24 cellular contexts compared by ENCODE assay signal in genomic region chrX:129761596-129761995, GRCh38. TPM values are rescaled to one million over a fixed set of nuclear protein-coding genes. Genes with fewer than 3 reads are reported as not detected.
"Had no signal": no experiment of that assay in that cellular context is flagged by ENCODE, and none has a peak within 500 bp of the region (broad histone marks: within the 10 kb centered on the region; RNA-seq: fewer than 3 reads in every experiment).

No MANE protein-coding gene starts in this region.

- H3K4me1 ChIP-seq: esophagus muscularis mucosa, gastrocnemius medialis, psoas muscle, right lobe of liver, tibial artery, uterus had no signal

- H3K27me3 Mint-ChIP-seq: naive thymus-derived CD4-positive, alpha-beta T cell had no signal

- H3K27me3 ChIP-seq: esophagus muscularis mucosa, gastrocnemius medialis, heart right ventricle, right lobe of liver, tibial artery, upper lobe of left lung, uterus had no signal

- H3K4me3 ChIP-seq: esophagus muscularis mucosa, gastrocnemius medialis, heart right ventricle, psoas muscle, right lobe of liver, tibial artery, upper lobe of left lung, uterus had no signal

- ATAC-seq: gastrocnemius medialis; heart right ventricle; naive thymus-derived CD4-positive, alpha-beta T cell; psoas muscle; right lobe of liver had no signal

- H3K27ac ChIP-seq: epithelial cell of prostate, esophagus muscularis mucosa, gastrocnemius medialis, heart right ventricle, parathyroid adenoma, psoas muscle, right lobe of liver, tibial artery, upper lobe of left lung, uterus had no signal

- H3K27ac Mint-ChIP-seq: nephron progenitor cell had no signal

- H3K36me3 ChIP-seq: esophagus muscularis mucosa, gastrocnemius medialis, heart right ventricle, right lobe of liver, tibial artery, upper lobe of left lung, uterus had no signal

- H3K4me3 Mint-ChIP-seq: naive thymus-derived CD4-positive, alpha-beta T cell; nephron progenitor cell had no signal

- H3K9me3 ChIP-seq: esophagus muscularis mucosa, gastrocnemius medialis, heart right ventricle, psoas muscle, right lobe of liver, tibial artery, upper lobe of left lung, uterus had no signal

- DNase-seq: cortex of kidney; effector memory CD4-positive, alpha-beta T cell; gastrocnemius medialis; heart right ventricle; hypothalamus; kidney glomerular epithelial cell; naive thymus-derived CD4-positive, alpha-beta T cell; nephron progenitor cell; retina; stimulated activated CD4-positive, alpha-beta T cell treated with anti-CD3 and anti-CD28 coated beads, Interleukin-15, amount 100 ng/mL, for 24 hours; stimulated activated CD4-positive, alpha-beta T cell treated with anti-CD3 and anti-CD28 coated beads, Interleukin-1b, Interleukin-23, amount 100 ng/mL, for 48 hours; stimulated activated CD4-positive, alpha-beta T cell treated with anti-CD3 and anti-CD28 coated beads, Interleukin-4, amount 100 ng/mL, for 24 hours; stimulated activated naive CD4-positive, alpha-beta T cell; tibial artery; upper lobe of left lung; uterus had no signal

- H3K4me1 Mint-ChIP-seq: nephron progenitor cell had no signal

- FAIRE-seq: islet of Langerhans had no signal

RNA-seq across cellular contexts. Expression of gene SASH3, which starts 18.2 kb away (rescaled TPM):
- total RNA-seq: fibroblast of villous mesenchyme, lung microvascular endothelial cell had no signal

RNA-seq across cellular contexts. Expression of gene XPNPEP2, which starts 22.8 kb away (rescaled TPM):
- total RNA-seq: fibroblast of villous mesenchyme, lung microvascular endothelial cell had no signal
